Comparison of ENCODE assay signal across 16 cellular contexts in genomic region chr13:21338156-21338555, GRCh38.
A peak's percentile ranks its signal among the peaks of the same experiment; 100 is the strongest.
DNase-seq lines count a peak whose midpoint lies in the region; ATAC-seq and TF ChIP-seq lines count a peak whose summit lies in the region.
"Had no signal": no experiment of that assay in that cellular context is flagged by ENCODE, and none has a peak within 500 bp of the region (broad histone marks: within the 10 kb centered on the region; RNA-seq: fewer than 3 reads in every experiment).

No MANE protein-coding gene starts in this region.

- H3K27me3 ChIP-seq in DND-41 (ENCODE audit: insufficient read depth, low read length, poor library complexity) = no peaks in the 10 kb centered on the region
- H3K27me3 ChIP-seq in Loucy (ENCODE audit: insufficient read depth, low read length, poor library complexity, severe bottlenecking) = no peaks in the 10 kb centered on the region
- no peaks in the 10 kb centered on the region for H3K27me3 ChIP-seq in HAP-1 (ENCODE audit: low read depth)
- H3K27me3 ChIP-seq: suprapubic skin had no signal

- peaks cover 9% of the 10 kb centered on the region for H3K9me3 Mint-ChIP-seq in neural crest cell
- H3K9me3 Mint-ChIP-seq: activated CD4-positive, alpha-beta T cell treated with anti-CD3 and anti-CD28 coated beads, Interleukin-2, amount 10 ng/mL, durations not matched to agents 24 days and 14 days; activated T-helper 2 cell treated with anti-CD3 and anti-CD28 coated beads, Interferon-gamma antibody, Interleukin-2, Interleukin-4, amounts not matched to agents 10 μg/mL and 5 μg/mL and 100 μg/mL, durations not matched to agents 14 hours and 24 hours and 36 hours had no signal

- no peaks in the 10 kb centered on the region for H3F3A ChIP-seq in Loucy (ENCODE audit: low read depth)

- no peaks in the 10 kb centered on the region for H4K20me1 ChIP-seq in DND-41 (ENCODE audit: insufficient read depth, low read length)
- peaks cover 46% of the 10 kb centered on the region for H4K20me1 ChIP-seq in Loucy (ENCODE audit: insufficient read depth, low read length, poor library complexity, severe bottlenecking)

- TF ChIP-seq CTCF in DND-41 (IDR thresholded peaks at IDR 0.05; ENCODE audit: borderline replicate concordance, extremely low read depth, low read length, poor library complexity, severe bottlenecking) (peak; percentile 7), Loucy (conservative IDR thresholded peaks at IDR 0.05; ENCODE audit: low read length) (peak; percentile 35; the same call in 1 of the 2 replicates), epithelial cell of esophagus (IDR thresholded peaks at IDR 0.05; ENCODE audit: insufficient read depth, low read depth, low read length, missing control alignments) (peak; percentile 12), neural crest cell (conservative IDR thresholded peaks at IDR 0.05) (no peak)

- H3K9ac ChIP-seq in DND-41 (ENCODE audit: low read depth, low read length) (no peak overlapping the region), Loucy (ENCODE audit: low read depth, low read length, poor library complexity, severe bottlenecking) (no peak overlapping the region)

- no peaks in the 10 kb centered on the region for H3K36me3 Mint-ChIP-seq in neural crest cell (ENCODE audit: low read depth)

- H2AFZ ChIP-seq in DND-41 (ENCODE audit: low read depth, low read length) (no peak overlapping the region), Loucy (ENCODE audit: low read length) (no peak overlapping the region)

- H3K27me3 Mint-ChIP-seq in neural crest cell (ENCODE audit: low read depth) = no peaks in the 10 kb centered on the region
- H3K27me3 Mint-ChIP-seq: activated CD4-positive, alpha-beta T cell treated with anti-CD3 and anti-CD28 coated beads, Interleukin-2, amount 10 ng/mL, durations not matched to agents 24 days and 14 days; CD4-positive, alpha-beta memory T cell had no signal

- H3K4me3 ChIP-seq in DND-41 (ENCODE audit: low read depth in 1 of 2, low read length in 2 of 2) (no peak overlapping the region), Loucy (ENCODE audit: low read length, poor library complexity, severe bottlenecking) (no peak overlapping the region), epithelial cell of esophagus (ENCODE audit: low read length) (no peak overlapping the region), HAP-1 (no peak overlapping the region)
- H3K4me3 ChIP-seq: suprapubic skin had no signal

- no peaks in the 10 kb centered on the region for H3K4me1 Mint-ChIP-seq in neural crest cell

- H3K9me2 ChIP-seq in Loucy (replicated peaks; ENCODE audit: low read depth, low read length) = no peaks in the 10 kb centered on the region

- H3K4me1 ChIP-seq in DND-41 (ENCODE audit: insufficient read depth, low read length) (peaks cover 12% of the 10 kb centered on the region), Loucy (ENCODE audit: insufficient read depth, low read length, poor library complexity, severe bottlenecking) (peaks cover 48% of the 10 kb centered on the region), HAP-1 (no peaks in the 10 kb centered on the region)
- H3K4me1 ChIP-seq: suprapubic skin had no signal

- in situ Hi-C loops in HAP-1 (cut with MboI; ENCODE audit: low sequenced_read_pairs) = no loop called here

- H3K4me2 ChIP-seq in DND-41 (ENCODE audit: insufficient read depth, low read length) (no peak overlapping the region), Loucy (ENCODE audit: low read depth, low read length, poor library complexity, severe bottlenecking) (peak overlapping the region; percentile 99)

- H3K27ac ChIP-seq in DND-41 (ENCODE audit: low read length) = no peak overlapping the region
- H3K27ac ChIP-seq: suprapubic skin had no signal

- ATAC-seq in DND-41 (ENCODE audit: insufficient read depth, low read depth) = no peak
- ATAC-seq: right cardiac atrium had no signal

- H3K4me3 Mint-ChIP-seq in neural crest cell = no peak overlapping the region
- H3K4me3 Mint-ChIP-seq: activated CD4-positive, alpha-beta T cell treated with anti-CD3 and anti-CD28 coated beads, Interleukin-2, amount 10 ng/mL, durations not matched to agents 24 days and 14 days; CD4-positive, alpha-beta memory T cell had no signal

- H3K36me3 ChIP-seq in DND-41 (ENCODE audit: insufficient read depth, low read length) = 0 out of 2 replicates have a peak, but pooled peaks cover 3% of the 10 kb centered on the region
- peaks cover 6% of the 10 kb centered on the region; the same call in 1 of the 2 replicates for H3K36me3 ChIP-seq in Loucy (ENCODE audit: insufficient read depth, low read length)
- H3K36me3 ChIP-seq in HAP-1 (replicated peaks) = no peaks in the 10 kb centered on the region
- H3K36me3 ChIP-seq: suprapubic skin had no signal

- peaks cover 20% of the 10 kb centered on the region for H3K79me2 ChIP-seq in DND-41 (ENCODE audit: insufficient read depth, low read length)
- peaks cover 100% of the 10 kb centered on the region for H3K79me2 ChIP-seq in Loucy (ENCODE audit: insufficient read depth, low read length)

- DNase-seq in DND-41 (no peak), epithelial cell of esophagus (ENCODE audit: low read depth) (peak; percentile 4), neural crest cell (ENCODE audit: low read depth, low spot score) (no peak), SK-N-DZ (ENCODE audit: low spot score) (no peak), HAP-1 (ENCODE audit: low spot score in 2 of 2) (no peak), NCI-H1092 treated with DMSO at 0.1 percent for 48 hours (lab: John Stamatoyannopoulos, UW) (no peak), NCI-H748 (lab: John Stamatoyannopoulos, UW; ENCODE audit: unreplicated experiment) (no peak)
- DNase-seq: activated CD4-positive, alpha-beta T cell treated with anti-CD3 and anti-CD28 coated beads, Interleukin-2, amount 10 ng/mL, durations not matched to agents 24 days and 14 days; CD4-positive, alpha-beta memory T cell; NCI-H1436; NCI-H2227 treated with DMSO at 0.1 percent for 48 hours; nucleus accumbens; right cardiac atrium had no signal

- H3K27ac Mint-ChIP-seq in neural crest cell (ENCODE audit: unreplicated experiment) = peak overlapping the region; percentile 81
- H3K27ac Mint-ChIP-seq: activated CD4-positive, alpha-beta T cell treated with anti-CD3 and anti-CD28 coated beads, Interleukin-2, amount 10 ng/mL, durations not matched to agents 24 days and 14 days; activated T-helper 2 cell treated with anti-CD3 and anti-CD28 coated beads, Interferon-gamma antibody, Interleukin-2, Interleukin-4, amounts not matched to agents 10 μg/mL and 5 μg/mL and 100 μg/mL, durations not matched to agents 14 hours and 24 hours and 36 hours had no signal

- H3K9me3 ChIP-seq in DND-41 (ENCODE audit: insufficient read depth, low read length, severe bottlenecking) = no peaks in the 10 kb centered on the region
- no peaks in the 10 kb centered on the region for H3K9me3 ChIP-seq in Loucy (ENCODE audit: insufficient read depth, low read depth, low read length)
- H3K9me3 ChIP-seq in HAP-1 = no peaks in the 10 kb centered on the region
- H3K9me3 ChIP-seq: suprapubic skin had no signal
